In the genomic region with DNA sequence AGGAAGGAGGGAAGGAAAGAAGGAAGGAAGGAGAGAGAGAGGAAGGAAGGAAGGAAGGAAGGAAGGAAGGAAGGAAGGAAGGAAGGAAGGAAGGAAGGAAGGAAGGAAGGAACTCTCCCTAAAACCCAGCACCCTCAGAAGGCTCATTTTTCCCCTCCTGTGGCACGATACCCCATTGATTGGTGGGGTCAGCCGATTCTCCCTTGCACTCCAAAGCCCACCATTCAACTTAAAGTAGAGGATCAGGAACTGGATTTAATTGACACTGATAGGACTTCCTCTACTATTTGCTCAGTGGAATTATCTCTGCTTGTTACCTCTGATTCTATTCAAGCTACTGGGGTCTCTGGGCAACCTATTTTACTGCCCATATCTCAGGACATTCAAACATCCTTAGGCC, we compare ENCODE assay signal across 3 cellular contexts.
"Had no signal": no experiment of that assay in that cellular context is flagged by ENCODE, and none has a peak within 500 bp of the region (broad histone marks: within the 10 kb centered on the region; RNA-seq: fewer than 3 reads in every experiment).

No MANE protein-coding gene starts in this region.

- DNase-seq: GDM1, GF-D8 had no signal

- H3K4me3 ChIP-seq: GM12878 had no signal

- ATAC-seq: GM12878 had no signal
